ENCODE assay signal across 11 cellular contexts in the genomic region with DNA sequence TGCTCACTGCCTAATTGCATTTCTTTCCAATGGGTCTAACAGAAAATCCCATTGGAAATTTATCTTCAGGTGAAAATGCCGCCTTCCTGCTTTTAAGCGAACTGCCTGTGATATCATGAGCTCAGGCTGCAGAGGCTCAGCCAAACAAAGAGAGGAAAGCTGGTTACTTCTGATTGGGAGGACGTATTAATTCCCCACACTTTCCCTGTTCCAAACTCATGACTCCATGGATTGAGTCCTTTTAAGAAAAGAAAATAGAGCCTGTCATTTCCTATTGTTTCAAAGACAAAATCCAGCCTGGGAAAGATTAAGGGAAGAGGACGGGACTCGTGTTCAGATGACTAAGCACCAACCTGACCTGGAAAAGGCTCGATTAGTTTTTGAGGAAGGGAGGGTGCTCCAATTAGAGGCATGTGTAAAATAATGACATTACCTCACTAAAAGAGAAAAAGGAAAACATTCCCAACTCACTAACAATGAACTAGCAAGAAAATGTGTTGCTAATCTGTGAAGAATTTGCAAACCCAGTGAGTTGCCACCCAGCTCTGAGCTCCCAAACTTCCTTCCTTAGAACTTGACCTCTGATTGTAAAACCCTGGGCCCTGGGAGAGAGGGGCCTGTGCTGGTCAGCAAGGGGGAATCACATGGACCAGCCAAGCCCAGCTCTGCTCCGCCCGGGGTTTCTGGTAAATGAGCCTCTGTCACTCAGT.
DNase-seq lines count a peak whose midpoint lies in the region; ATAC-seq and TF ChIP-seq lines count a peak whose summit lies in the region.
"Had no signal": no experiment of that assay in that cellular context is flagged by ENCODE, and none has a peak within 500 bp of the region (broad histone marks: within the 10 kb centered on the region; RNA-seq: fewer than 3 reads in every experiment).

No MANE protein-coding gene starts in this region.

- no peak for TF ChIP-seq CTCF in right lobe of liver (IDR thresholded peaks at IDR 0.05)
- no peak for TF ChIP-seq CTCF in uterus (IDR thresholded peaks at IDR 0.05)

- ATAC-seq in right lobe of liver (peak; percentile 41 to 68 (median 55)), GM18519 (IDR thresholded peaks at IDR 0.05; ENCODE audit: low FRiP score, unreplicated experiment) (no peak)
- ATAC-seq: stimulated activated naive CD8-positive, alpha-beta T cell treated with anti-CD3 and anti-CD28 coated beads, Interleukin-15, Interleukin-2, amounts not matched to agents 100 U/mL and 50 U/mL, for 24 hours had no signal

- DNase-seq in LHCN-M2 (ENCODE audit: low read depth) (peak; percentile 42), dermis blood vessel endothelial cell (peak; percentile 99), right lobe of liver (peak in 1 of 3 donors; percentile 30), uterus (peak; percentile 41 to 63), GOT3 (lab: John Stamatoyannopoulos, UW) (no peak), GF-D8 (lab: John Stamatoyannopoulos, UW) (no peak)
- DNase-seq: activated CD8-positive, alpha-beta memory T cell treated with anti-CD3 and anti-CD28 coated beads, Interleukin-2, amount 50 U/mL, for 4 hours; NCI-H1105 treated with DMSO at 0.1 percent for 48 hours; SHP77 treated with DMSO at 0.1 percent for 48 hours; stimulated activated naive CD8-positive, alpha-beta T cell treated with anti-CD3 and anti-CD28 coated beads, Interleukin-15, Interleukin-2, amounts not matched to agents 100 U/mL and 50 U/mL, for 24 hours had no signal

- H3K27ac ChIP-seq in right lobe of liver (peak overlapping the region in 2 of 3 donors; percentile 21 to 60), uterus (peak overlapping the region; percentile 84 to 90)

- intact Hi-C loops in right lobe of liver (cut with DNase I), result no loop called here
- intact Hi-C loops in uterus (cut with DNase I; ENCODE audit: low total_unique reads), result no loop called here

- H3K9me3 ChIP-seq in right lobe of liver (no peaks in the 10 kb centered on the region), uterus (no peaks in the 10 kb centered on the region)

- TF ChIP-seq POLR2A in right lobe of liver (IDR thresholded peaks at IDR 0.05), result no peak
- TF ChIP-seq POLR2A in uterus (IDR thresholded peaks at IDR 0.05), result no peak

- H3K4me3 ChIP-seq in right lobe of liver, result no peak overlapping the region
- H3K4me3 ChIP-seq in uterus, result no peak overlapping the region

- H3K36me3 ChIP-seq in right lobe of liver (no peaks in the 10 kb centered on the region), uterus (no peaks in the 10 kb centered on the region)

- no peaks in the 10 kb centered on the region for H3K4me1 ChIP-seq in right lobe of liver
- peaks cover 0 to 11% of the 10 kb centered on the region in 2 donors for H3K4me1 ChIP-seq in uterus

- WGBS in right lobe of liver (ENCODE audit: insufficient coverage, low coverage, low lambda C conversion rate, missing lambda C conversion rate), result 66% methylated on average over 8 of the region's 8 CpGs

- H3K27me3 ChIP-seq in right lobe of liver (no peaks in the 10 kb centered on the region), uterus (no peaks in the 10 kb centered on the region)

Comparison
In these comparisons a context has a peak if more than half of its experiments do, and no peak if none do; other contexts are left out.
1. DNase-seq: peak in LHCN-M2 (single experiment), dermis blood vessel endothelial cell (single experiment) and uterus (2 of 2); none in GOT3 (single experiment) and GF-D8 (single experiment).